In the genomic region with DNA sequence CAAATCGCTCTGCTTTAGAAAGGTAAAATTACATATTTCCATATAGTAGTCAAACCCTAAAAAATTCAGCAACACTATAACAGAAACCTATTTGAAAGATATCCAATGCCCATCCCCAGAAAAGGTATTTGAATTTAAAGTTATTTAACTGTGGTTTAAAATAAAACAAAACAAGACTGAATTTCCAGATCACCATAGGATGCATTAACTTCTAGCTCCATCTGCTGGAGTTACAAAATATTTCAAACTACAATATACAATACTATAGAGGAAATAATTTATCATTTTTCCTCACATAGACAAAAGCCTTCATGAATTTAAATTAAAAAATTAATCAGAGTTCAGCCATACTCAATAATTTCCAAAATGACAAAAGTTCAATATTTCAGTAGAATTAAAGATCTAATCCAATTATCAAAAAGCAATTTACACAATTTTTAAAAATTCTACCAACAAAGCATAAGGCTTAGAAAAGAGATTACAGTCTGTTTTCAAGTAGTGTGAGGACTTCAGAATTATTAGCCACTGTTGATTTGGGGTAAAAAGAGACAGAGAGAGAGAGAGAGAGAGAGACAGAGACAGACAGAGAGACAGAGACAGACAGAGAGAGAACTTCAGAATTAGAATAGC, we compare ENCODE assay signal across 8 cellular contexts.
DNase-seq lines count a peak whose midpoint lies in the region; ATAC-seq and TF ChIP-seq lines count a peak whose summit lies in the region.

No MANE protein-coding gene starts in this region.

- H3K27ac ChIP-seq in Karpas-422 (ENCODE audit: low read length) (no peak overlapping the region), lower lobe of right lung (no peak overlapping the region), upper lobe of left lung (no peak overlapping the region)

- no peak for TF ChIP-seq EP300 in upper lobe of left lung (IDR thresholded peaks at IDR 0.05)

- H3K27me3 ChIP-seq in Karpas-422 (ENCODE audit: low read length) (no peaks in the 10 kb centered on the region), lower lobe of right lung (ENCODE audit: low read depth) (no peaks in the 10 kb centered on the region), upper lobe of left lung (no peaks in the 10 kb centered on the region)

- no peaks in the 10 kb centered on the region for H4K20me1 ChIP-seq in Karpas-422 (ENCODE audit: insufficient read depth, low read depth, low read length)

- peak; percentile 50 for DNase-seq in DMS53 (lab: John Stamatoyannopoulos, UW)
- DNase-seq in Karpas-422, result peak; percentile 68
- peak; percentile 34 for DNase-seq in astrocyte of the hippocampus (ENCODE audit: low read depth, low spot score)
- no peak for DNase-seq in lower lobe of right lung
- no peak for DNase-seq in putamen (ENCODE audit: low spot score)
- no peak for DNase-seq in upper lobe of left lung
- no peak for DNase-seq in iPS-NIHi7 (ENCODE audit: extremely low spot score)

- H3K4me1 ChIP-seq in Karpas-422 (ENCODE audit: low read length) (no peaks in the 10 kb centered on the region), lower lobe of right lung (no peaks in the 10 kb centered on the region), upper lobe of left lung (no peaks in the 10 kb centered on the region)

- H3K9me3 ChIP-seq in Karpas-422 (ENCODE audit: low read length) (no peaks in the 10 kb centered on the region), lower lobe of right lung (no peaks in the 10 kb centered on the region), upper lobe of left lung (no peaks in the 10 kb centered on the region)

- intact Hi-C loops in lower lobe of right lung (cut with DNase I), result no loop called here

- 96% methylated on average over 1 of the region's 1 CpG for WGBS in upper lobe of left lung, 2 donors

- peaks cover 33% of the 10 kb centered on the region; the same call in 1 of the 2 replicates for H3K36me3 ChIP-seq in Karpas-422 (ENCODE audit: insufficient read depth, low read length)
- H3K36me3 ChIP-seq in lower lobe of right lung, result peaks cover 6% of the 10 kb centered on the region
- peaks cover 0 to 4% (median 0%) of the 10 kb centered on the region in 4 donors for H3K36me3 ChIP-seq in upper lobe of left lung

- no peak overlapping the region for H3K9ac ChIP-seq in Karpas-422 (ENCODE audit: low read length)

- no peak overlapping the region for H3K4me3 ChIP-seq in Karpas-422 (ENCODE audit: low read length)
- no peak overlapping the region for H3K4me3 ChIP-seq in lower lobe of right lung
- no peak overlapping the region for H3K4me3 ChIP-seq in upper lobe of left lung

- no peak overlapping the region for H2AFZ ChIP-seq in Karpas-422 (ENCODE audit: low read length)

- TF ChIP-seq CTCF in lower lobe of right lung (IDR thresholded peaks at IDR 0.05) (peak; percentile 19), upper lobe of left lung (IDR thresholded peaks at IDR 0.05) (peak in 2 of 6 experiments; percentile 14 to 17)

- peaks cover 82% of the 10 kb centered on the region for H3K79me2 ChIP-seq in Karpas-422 (ENCODE audit: low read length)

- no peak overlapping the region for H3K4me2 ChIP-seq in Karpas-422 (ENCODE audit: low read depth, low read length, poor library complexity, severe bottlenecking)

- H3K9me2 ChIP-seq in Karpas-422 (replicated peaks; ENCODE audit: insufficient read depth, low read length), result no peaks in the 10 kb centered on the region

- ATAC-seq in lower lobe of right lung (no peak), upper lobe of left lung (ENCODE audit: low FRiP score in 2 of 2) (no peak), GM21528 (IDR thresholded peaks at IDR 0.05; ENCODE audit: low FRiP score, unreplicated experiment) (no peak)

- no peak for TF ChIP-seq POLR2A in upper lobe of left lung (IDR thresholded peaks at IDR 0.05)

Comparison
In these comparisons a context has a peak if more than half of its experiments do, and no peak if none do; other contexts are left out.
1. DNase-seq: peak in DMS53 (single experiment), Karpas-422 (single experiment) and astrocyte of the hippocampus (single experiment); none in lower lobe of right lung (single experiment), putamen (single experiment), upper lobe of left lung (0 of 2) and iPS-NIHi7 (single experiment).